ENCODE assay signal across 18 cellular contexts in the genomic region with DNA sequence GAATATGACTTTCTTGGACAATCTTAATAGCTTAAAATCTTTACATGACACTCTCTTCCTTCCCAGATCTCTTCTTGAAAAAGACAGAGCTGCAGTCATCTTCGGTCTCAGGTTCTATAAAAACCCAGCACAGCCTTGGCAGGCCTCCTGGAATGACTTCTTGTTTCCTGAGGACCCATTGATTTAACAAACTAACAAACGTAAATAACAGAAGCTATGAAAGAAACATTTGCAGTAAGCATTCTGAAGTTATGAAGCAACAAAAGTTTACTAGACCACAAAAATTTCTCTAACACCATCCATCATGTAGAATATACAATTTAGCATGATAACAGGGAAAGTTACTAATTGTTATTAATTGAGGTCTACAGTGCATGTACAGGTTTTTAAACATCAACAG.
A peak's percentile ranks its signal among the peaks of the same experiment; 100 is the strongest.
DNase-seq lines count a peak whose midpoint lies in the region; ATAC-seq and TF ChIP-seq lines count a peak whose summit lies in the region.
"Had no signal": no experiment of that assay in that cellular context is flagged by ENCODE, and none has a peak within 500 bp of the region (broad histone marks: within the 10 kb centered on the region; RNA-seq: fewer than 3 reads in every experiment).

No MANE protein-coding gene starts in this region.

- H3K9ac ChIP-seq in mesenchymal stem cell (ENCODE audit: low read length) (no peak overlapping the region), neural progenitor cell (no peak overlapping the region)

- no peak overlapping the region for H2BK5ac ChIP-seq in mesenchymal stem cell (ENCODE audit: low read depth, low read length, poor library complexity, severe bottlenecking)

- H3K27ac ChIP-seq in HEK293 (ENCODE audit: extremely low read depth, low read depth, low read length) (no peak overlapping the region), cingulate gyrus (ENCODE audit: low read depth, low read length) (peak overlapping the region; percentile 35), mesenchymal stem cell (ENCODE audit: low read length, poor library complexity, severe bottlenecking) (no peak overlapping the region), neural progenitor cell (no peak overlapping the region)
- H3K27ac ChIP-seq: A549, brain microvascular endothelial cell, prostate gland, VCaP had no signal

- H3K27ac Mint-ChIP-seq in neural progenitor cell: no peak overlapping the region

- peaks cover 15% of the 10 kb centered on the region for H3K27me3 Mint-ChIP-seq in neural progenitor cell (ENCODE audit: insufficient read depth, low read depth)

- no peaks in the 10 kb centered on the region for H3F3A ChIP-seq in neural progenitor cell (ENCODE audit: low read depth)

- H4K20me1 ChIP-seq in neural progenitor cell (ENCODE audit: low read depth): no peaks in the 10 kb centered on the region

- TF ChIP-seq CTCF in HEK293 (tag by site-specific recombination; IDR thresholded peaks at IDR 0.05): no peak
- no peak for TF ChIP-seq CTCF in neural progenitor cell (IDR thresholded peaks at IDR 0.05)
- no peak for TF ChIP-seq CTCF in GM10248 (IDR thresholded peaks at IDR 0.05; ENCODE audit: control extremely low read depth, extremely low read depth, low read depth, missing control alignments)

- H3K36me3 ChIP-seq in HEK293 (ENCODE audit: control insufficient read depth in 2 of 2, insufficient read depth in 1 of 2, low read length in 2 of 2) (no peaks in the 10 kb centered on the region), mesenchymal stem cell (ENCODE audit: control insufficient read depth in 1 of 2, insufficient read depth in 2 of 2, low read depth in 1 of 2, low read length in 2 of 2) (no peaks in the 10 kb centered on the region), neural progenitor cell (no peaks in the 10 kb centered on the region)
- H3K36me3 ChIP-seq: brain microvascular endothelial cell, prostate gland had no signal

- DNase-seq in A172 (ENCODE audit: low spot score) (peak; percentile 49), mesenchymal stem cell (peak; percentile 85), neural progenitor cell (ENCODE audit: low spot score) (no peak), NCI-H2196 treated with DMSO at 0.1 percent for 48 hours (lab: John Stamatoyannopoulos, UW; ENCODE audit: unreplicated experiment) (no peak), GM10248 (ENCODE audit: extremely low spot score) (no peak)
- DNase-seq: activated gamma-delta T cell; brain microvascular endothelial cell; GF-D8; kidney; NCI-H2029; stimulated activated CD4-positive, alpha-beta T cell treated with anti-CD3 and anti-CD28 coated beads, Interleukin-15, amount 100 ng/mL, for 24 hours had no signal

- no peak overlapping the region for H4K8ac ChIP-seq in mesenchymal stem cell (ENCODE audit: low read length)

- 38% methylated on average over 1 of the region's 2 CpGs for WGBS in mesenchymal stem cell

- no peak overlapping the region for H4K91ac ChIP-seq in mesenchymal stem cell (ENCODE audit: low read length)

- no peaks in the 10 kb centered on the region for H3K79me2 ChIP-seq in neural progenitor cell (ENCODE audit: low read depth)

- no peak overlapping the region for H3K18ac ChIP-seq in mesenchymal stem cell (ENCODE audit: low read depth in 1 of 2, low read length in 2 of 2)

- H3K4me1 Mint-ChIP-seq in neural progenitor cell: peaks cover 3% of the 10 kb centered on the region

- no peak for ATAC-seq in GM18517 (IDR thresholded peaks at IDR 0.05; ENCODE audit: unreplicated experiment)
- ATAC-seq: A549, mucosa of descending colon had no signal

- H2BK120ac ChIP-seq in mesenchymal stem cell (ENCODE audit: low read depth, low read length): no peak overlapping the region

- H3K4me3 ChIP-seq in HEK293 (ENCODE audit: low read depth, low read length) (no peak overlapping the region), mesenchymal stem cell (ENCODE audit: insufficient read depth in 1 of 2, low read depth in 1 of 2, low read length in 2 of 2) (no peak overlapping the region), neural progenitor cell (no peak overlapping the region)
- H3K4me3 ChIP-seq: A549, mucosa of descending colon, prostate gland had no signal

- H3K4ac ChIP-seq in mesenchymal stem cell (ENCODE audit: low read depth in 1 of 2, low read length in 2 of 2): no peak overlapping the region

- no peak overlapping the region for H3K23ac ChIP-seq in mesenchymal stem cell (ENCODE audit: low read length in 2 of 2)

- H2BK15ac ChIP-seq in mesenchymal stem cell (ENCODE audit: low read depth, poor library complexity, severe bottlenecking): no peak overlapping the region

- H3K9me3 ChIP-seq in HEK293 (ENCODE audit: control insufficient read depth, insufficient read depth, low read depth, low read length): no peaks in the 10 kb centered on the region
- no peaks in the 10 kb centered on the region for H3K9me3 ChIP-seq in mesenchymal stem cell (ENCODE audit: control insufficient read depth, low read length)
- no peaks in the 10 kb centered on the region for H3K9me3 ChIP-seq in neural progenitor cell (ENCODE audit: low read depth)
- H3K9me3 ChIP-seq: A549, mucosa of descending colon, prostate gland had no signal

- H2AK5ac ChIP-seq in mesenchymal stem cell (ENCODE audit: low read length, severe bottlenecking): no peak overlapping the region

- H3K79me1 ChIP-seq in mesenchymal stem cell (replicated peaks; ENCODE audit: low read length, poor library complexity, severe bottlenecking): peaks cover 8% of the 10 kb centered on the region

- H3K4me1 ChIP-seq in HEK293 (ENCODE audit: control insufficient read depth, insufficient read depth, low read length) (peaks cover 11% of the 10 kb centered on the region), mesenchymal stem cell (ENCODE audit: control insufficient read depth, insufficient read depth, low read depth, low read length) (peaks cover 8% of the 10 kb centered on the region), neural progenitor cell (peaks cover 6% of the 10 kb centered on the region)
- H3K4me1 ChIP-seq: prostate gland had no signal

- no peak overlapping the region for H3K4me3 Mint-ChIP-seq in neural progenitor cell

- H3K27me3 ChIP-seq in mesenchymal stem cell (ENCODE audit: control insufficient read depth in 1 of 2, insufficient read depth in 1 of 2, low read length in 2 of 2) (no peaks in the 10 kb centered on the region), neural progenitor cell (peaks cover 53% of the 10 kb centered on the region)
- H3K27me3 ChIP-seq: brain microvascular endothelial cell had no signal

- H3K4me2 ChIP-seq in mesenchymal stem cell (ENCODE audit: low read length, poor library complexity, severe bottlenecking) (no peak overlapping the region), neural progenitor cell (no peak overlapping the region)
- H3K4me2 ChIP-seq: A549 had no signal

- H2AFZ ChIP-seq in mesenchymal stem cell (ENCODE audit: low read depth, low read length) (no peak overlapping the region), neural progenitor cell (replicated peaks) (no peak overlapping the region)

- H3K14ac ChIP-seq in mesenchymal stem cell (ENCODE audit: low read length in 2 of 2): no peak overlapping the region

- H3K36me3 Mint-ChIP-seq in neural progenitor cell: peaks cover 2% of the 10 kb centered on the region

- POLR2A ChIA-PET in HEK293 (lab: Yijun Ruan, JAX) (no interaction called here), GM10248 (lab: Yijun Ruan, JAX) (no interaction called here)

- H2BK12ac ChIP-seq in mesenchymal stem cell (ENCODE audit: low read length in 2 of 2): no peak overlapping the region

- H3K9me3 Mint-ChIP-seq in neural progenitor cell: no peaks in the 10 kb centered on the region

- CTCF ChIA-PET in HEK293 (lab: Yijun Ruan, JAX) (no interaction called here), GM10248 (lab: Yijun Ruan, JAX) (interaction anchor here (1.4 kb wide), 1 partner anchor 26 kb away, joined by 3 read pairs; no protein-coding TSS in a partner anchor)

TF ChIP-seq in HEK293, 187 proteins besides CTCF, POLR2A, EP300 and RAD21:
- TF ChIP-seq PRDM1 (tag by site-specific recombination; IDR thresholded peaks at IDR 0.05) (no peak), ZNF24 (tag by site-specific recombination; IDR thresholded peaks at IDR 0.05) (no peak), ZNF132 (tag by site-specific recombination; IDR thresholded peaks at IDR 0.05; ENCODE audit: borderline replicate concordance) (no peak)
- TF ChIP-seq, protein P1, sequence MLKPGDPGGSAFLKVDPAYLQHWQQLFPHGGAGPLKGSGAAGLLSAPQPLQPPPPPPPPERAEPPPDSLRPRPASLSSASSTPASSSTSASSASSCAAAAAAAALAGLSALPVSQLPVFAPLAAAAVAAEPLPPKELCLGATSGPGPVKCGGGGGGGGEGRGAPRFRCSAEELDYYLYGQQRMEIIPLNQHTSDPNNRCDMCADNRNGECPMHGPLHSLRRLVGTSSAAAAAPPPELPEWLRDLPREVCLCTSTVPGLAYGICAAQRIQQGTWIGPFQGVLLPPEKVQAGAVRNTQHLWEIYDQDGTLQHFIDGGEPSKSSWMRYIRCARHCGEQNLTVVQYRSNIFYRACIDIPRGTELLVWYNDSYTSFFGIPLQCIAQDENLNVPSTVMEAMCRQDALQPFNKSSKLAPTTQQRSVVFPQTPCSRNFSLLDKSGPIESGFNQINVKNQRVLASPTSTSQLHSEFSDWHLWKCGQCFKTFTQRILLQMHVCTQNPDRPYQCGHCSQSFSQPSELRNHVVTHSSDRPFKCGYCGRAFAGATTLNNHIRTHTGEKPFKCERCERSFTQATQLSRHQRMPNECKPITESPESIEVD (tag by site-specific recombination; IDR thresholded peaks at IDR 0.05): 0 out of 2 replicates have a peak, but pooled peaks have one; percentile 17

Comparison
In these comparisons a context has a peak if more than half of its experiments do, and no peak if none do; other contexts are left out.
1. DNase-seq: peak in A172 (single experiment) and mesenchymal stem cell (single experiment); none in neural progenitor cell (single experiment), NCI-H2196 treated with DMSO at 0.1 percent for 48 hours (single experiment) and GM10248 (single experiment).